ENCODE assay signal across 16 cellular contexts in the genomic region with DNA sequence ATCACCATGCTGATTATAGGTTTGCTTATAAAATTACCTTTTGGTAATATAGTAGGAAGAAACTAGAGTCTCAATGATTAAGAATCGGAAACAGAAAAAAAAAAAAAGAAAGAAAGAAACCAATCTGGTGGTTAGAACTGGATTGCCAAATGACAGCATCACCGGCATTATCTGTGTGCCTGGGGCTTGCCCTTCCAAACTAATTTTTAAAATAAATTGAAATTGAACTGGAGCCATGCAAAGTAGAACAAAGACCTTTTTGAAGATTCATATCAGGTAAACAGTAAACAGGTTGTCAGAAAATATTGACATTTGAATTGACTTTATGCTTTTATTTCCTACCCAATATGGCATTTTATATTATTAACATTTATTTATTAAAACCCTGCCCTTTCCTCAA. TPM values are rescaled to one million over a fixed set of nuclear protein-coding genes. Genes with fewer than 3 reads are reported as not detected.
DNase-seq lines count a peak whose midpoint lies in the region; ATAC-seq and TF ChIP-seq lines count a peak whose summit lies in the region.
"Had no signal": no experiment of that assay in that cellular context is flagged by ENCODE, and none has a peak within 500 bp of the region (broad histone marks: within the 10 kb centered on the region; RNA-seq: fewer than 3 reads in every experiment).

No MANE protein-coding gene starts in this region.

- H3K27ac ChIP-seq in prostate gland, result no peak overlapping the region

- H3K27me3 ChIP-seq in prostate gland (replicated peaks; ENCODE audit: insufficient read depth), result no peaks in the 10 kb centered on the region

- DNase-seq in NCI-H510A treated with DMSO at 0.1 percent for 48 hours (lab: John Stamatoyannopoulos, UW) (peak; percentile 4), NCI-H510A (lab: John Stamatoyannopoulos, UW) (no peak), SHP77 (lab: John Stamatoyannopoulos, UW) (peak; percentile 11 to 41), cerebellar cortex (ENCODE audit: low spot score) (peak; percentile 21), prostate gland (ENCODE audit: low spot score) (no peak), omental fat pad (ENCODE audit: low spot score) (no peak)
- DNase-seq: CD8-positive, alpha-beta T cell; DMS153; DMS79 treated with DMSO at 0.1 percent for 48 hours; EL; GDM1 had no signal

- no peaks in the 10 kb centered on the region for H3K4me1 ChIP-seq in prostate gland (replicated peaks)

- intact Hi-C loops in prostate gland (cut with DNase I), result no loop called here

- no peak for ATAC-seq in omental fat pad (ENCODE audit: low FRiP score)
- no peak for ATAC-seq in HG03457 (IDR thresholded peaks at IDR 0.05; ENCODE audit: unreplicated experiment)
- ATAC-seq: CD8-positive, alpha-beta T cell; K562 had no signal

- H3K36me3 ChIP-seq in prostate gland, result no peaks in the 10 kb centered on the region
- H3K36me3 ChIP-seq: HAP-1 had no signal

- no peaks in the 10 kb centered on the region for H3K9me3 ChIP-seq in prostate gland
- H3K9me3 ChIP-seq: HAP-1 had no signal

- TF ChIP-seq CTCF in prostate gland (IDR thresholded peaks at IDR 0.05) (no peak), omental fat pad (IDR thresholded peaks at IDR 0.05) (no peak)

- WGBS in prostate gland, result 90% methylated on average over 2 of the region's 2 CpGs

- no peak overlapping the region for H3K4me3 ChIP-seq in prostate gland
- H3K4me3 ChIP-seq: HAP-1, K562 had no signal

- no peak for TF ChIP-seq POLR2A in prostate gland (IDR thresholded peaks at IDR 0.05)

RNA-seq across cellular contexts. Expression of gene CPB1, which starts 11.2 kb away (rescaled TPM):
- 1 to 10 TPM; 2.0 to 9.9 TPM for total RNA-seq in prostate gland
- 10 to 100 TPM in 1 of 4 donors, 1 to 10 TPM in 2, under 1 TPM in 1; 0.72 to 38.9 (median 4.2) TPM for total RNA-seq in omental fat pad
- total RNA-seq: B cell; CD8-positive, alpha-beta T cell; H1 had no signal

RNA-seq across cellular contexts. Expression of gene CPA3, which starts 48.7 kb away (rescaled TPM):
- total RNA-seq in prostate gland (1 to 10 TPM; 2.6 to 8.1 TPM), omental fat pad (10 to 100 TPM in 3 of 4 donors, 1 to 10 TPM in 1; 4.8 to 21.5 (median 14.4) TPM)
- total RNA-seq: B cell; CD8-positive, alpha-beta T cell; H1; K562 had no signal

Comparison
In these comparisons a context has a peak if more than half of its experiments do, and no peak if none do; other contexts are left out.
1. DNase-seq: peak in NCI-H510A treated with DMSO at 0.1 percent for 48 hours (single experiment), SHP77 (2 of 2) and cerebellar cortex (single experiment); none in NCI-H510A (single experiment), prostate gland (single experiment) and omental fat pad (single experiment).